ENCODE assay signal across 8 cellular contexts in genomic region chr4:56757821-56758400, GRCh38.
DNase-seq lines count a peak whose midpoint lies in the region; ATAC-seq lines count a peak whose summit lies in the region.

No MANE protein-coding gene starts in this region.

- no peaks in the 10 kb centered on the region for H3K27me3 Mint-ChIP-seq in naive B cell

- no peaks in the 10 kb centered on the region for H3K36me3 Mint-ChIP-seq in naive B cell

- H3K4me1 Mint-ChIP-seq in naive B cell = peaks cover 42 to 63% (median 57%) of the 10 kb centered on the region in 3 donors

- peak; percentile 83 for ATAC-seq in GM21786 (IDR thresholded peaks at IDR 0.05; ENCODE audit: unreplicated experiment)
- ATAC-seq in naive B cell (ENCODE audit: low read depth in 2 of 2) = peak; percentile 85 to 88

- no peaks in the 10 kb centered on the region for H3K9me3 Mint-ChIP-seq in naive B cell

- peak; percentile 81 for DNase-seq in GDM1 (lab: John Stamatoyannopoulos, UW)
- DNase-seq in KG1 (lab: John Stamatoyannopoulos, UW) = peak; percentile 96
- DNase-seq in activated CD4-positive, alpha-beta T cell treated with anti-CD3 and anti-CD28 coated beads for 4 hours = peak; percentile 79 to 81
- peak; percentile 61 for DNase-seq in dermis blood vessel endothelial cell
- peak; percentile 42 for DNase-seq in naive B cell
- peak; percentile 75 for DNase-seq in stimulated activated naive CD4-positive, alpha-beta T cell treated with Interleukin-2 at 50 U/mL for 16 hours (lab: John Stamatoyannopoulos, UW)
- DNase-seq in hippocampal formation (lab: John Stamatoyannopoulos, UW) = no peak

- H3K27ac Mint-ChIP-seq in naive B cell = peak overlapping the region; percentile 74 to 98 (median 88)

- H3K4me3 Mint-ChIP-seq in naive B cell = peak overlapping the region; percentile 74 to 94 (median 88)

Comparison
In these comparisons a context has a peak if more than half of its experiments do, and no peak if none do; other contexts are left out.
1. DNase-seq: peak in GDM1 (single experiment), KG1 (single experiment), activated CD4-positive, alpha-beta T cell treated with anti-CD3 and anti-CD28 coated beads for 4 hours (2 of 2), dermis blood vessel endothelial cell (single experiment), naive B cell (single experiment) and stimulated activated naive CD4-positive, alpha-beta T cell treated with Interleukin-2 at 50 U/mL for 16 hours (single experiment); none in hippocampal formation (0 of 2).